8 cellular contexts compared by ENCODE assay signal in genomic region chr18:11733031-11733430, GRCh38. TPM values are rescaled to one million over a fixed set of nuclear protein-coding genes. Genes with fewer than 3 reads are reported as not detected.
A peak's percentile ranks its signal among the peaks of the same experiment; 100 is the strongest.
DNase-seq lines count a peak whose midpoint lies in the region; ATAC-seq and TF ChIP-seq lines count a peak whose summit lies in the region.

No MANE protein-coding gene starts in this region.

- H3K27ac Mint-ChIP-seq in HFFc6 (no peak overlapping the region), endodermal cell (no peak overlapping the region)

- H3K27me3 Mint-ChIP-seq in HFFc6 (ENCODE audit: insufficient read depth) (peaks cover 29% of the 10 kb centered on the region), endodermal cell (ENCODE audit: insufficient read depth) (no peaks in the 10 kb centered on the region)

- no peak overlapping the region for H3K4me3 ChIP-seq in endodermal cell (ENCODE audit: low read length)
- H3K4me3 ChIP-seq in muscle layer of duodenum (ENCODE audit: low read depth in 1 of 2, low read length in 2 of 2) = peak overlapping the region; percentile 55 to 58

- ATAC-seq in GM19395 (IDR thresholded peaks at IDR 0.05; ENCODE audit: unreplicated experiment) = no peak

- H3K36me3 ChIP-seq in endodermal cell (ENCODE audit: control insufficient read depth, insufficient read depth, low read length) = no peaks in the 10 kb centered on the region
- no peaks in the 10 kb centered on the region for H3K36me3 ChIP-seq in muscle layer of duodenum (ENCODE audit: control insufficient read depth in 1 of 2, insufficient read depth in 2 of 2, low read length in 2 of 2)

- H3K4me3 Mint-ChIP-seq in HFFc6 = no peak overlapping the region
- H3K4me3 Mint-ChIP-seq in endodermal cell = no peak overlapping the region

- no peaks in the 10 kb centered on the region for H3K36me3 Mint-ChIP-seq in HFFc6 (ENCODE audit: low read depth)
- H3K36me3 Mint-ChIP-seq in endodermal cell (ENCODE audit: low read depth) = peaks cover 2% of the 10 kb centered on the region

- H3K4me1 Mint-ChIP-seq in HFFc6 (ENCODE audit: low read depth) (no peaks in the 10 kb centered on the region), endodermal cell (no peaks in the 10 kb centered on the region)

- peak; percentile 98 for TF ChIP-seq CTCF in HFFc6 (IDR thresholded peaks at IDR 0.05)
- peak; percentile 99 for TF ChIP-seq CTCF in endodermal cell (conservative IDR thresholded peaks at IDR 0.05)

- H3K27me3 ChIP-seq in endodermal cell (ENCODE audit: control insufficient read depth, insufficient read depth, low read length, poor library complexity, severe bottlenecking) (no peaks in the 10 kb centered on the region), muscle layer of duodenum (ENCODE audit: low read depth, low read length) (no peaks in the 10 kb centered on the region)

- H3K4me1 ChIP-seq in endodermal cell (ENCODE audit: control insufficient read depth, insufficient read depth, low read length) (no peaks in the 10 kb centered on the region), muscle layer of duodenum (ENCODE audit: control insufficient read depth in 1 of 2, insufficient read depth in 2 of 2, low read length in 2 of 2) (peaks cover 0 to 6% of the 10 kb centered on the region in 2 donors)

- 11 to 23% methylated on average over 6 to 17 of the region's 17 CpGs for whole genome bisulfite sequencing in endodermal cell (ENCODE audit: insufficient coverage in 1 of 2, insufficient read length in 1 of 2), 2 experiments

- H3K27ac ChIP-seq in endodermal cell (ENCODE audit: low read depth, low read length) = no peak overlapping the region
- H3K27ac ChIP-seq in muscle layer of duodenum (ENCODE audit: low read length) = no peak overlapping the region

- DNase-seq in DMS114 treated with DMSO at 0.1 percent for 48 hours (lab: John Stamatoyannopoulos, UW; ENCODE audit: unreplicated experiment) = peak; percentile 42
- peak; percentile 25 for DNase-seq in HFFc6
- DNase-seq in NCI-H774 (lab: John Stamatoyannopoulos, UW) = peak; percentile 56
- peak; percentile 16 to 26 for DNase-seq in activated CD8-positive, alpha-beta memory T cell treated with anti-CD3 and anti-CD28 coated beads for 4 hours (ENCODE audit: low read depth in 2 of 2)
- peak; percentile 95 for DNase-seq in endodermal cell
- DNase-seq in stimulated activated CD8-positive, alpha-beta memory T cell treated with anti-CD3 and anti-CD28 coated beads, Interleukin-4, amount 100 ng/mL, for 24 hours (ENCODE audit: low read depth) = peak; percentile 47

- no peak overlapping the region for H3K9ac ChIP-seq in endodermal cell (ENCODE audit: extremely low read depth, low read length, poor library complexity, severe bottlenecking)

- H3K9me3 Mint-ChIP-seq in HFFc6 = no peaks in the 10 kb centered on the region
- H3K9me3 Mint-ChIP-seq in endodermal cell = no peaks in the 10 kb centered on the region

- H3K9me3 ChIP-seq in endodermal cell (ENCODE audit: control insufficient read depth, low read length) (no peaks in the 10 kb centered on the region), muscle layer of duodenum (ENCODE audit: control insufficient read depth in 1 of 2, low read length in 2 of 2) (no peaks in the 10 kb centered on the region)

RNA-seq across cellular contexts. Expression of gene GNAL, which starts 44.0 kb away (rescaled TPM):
- under 1 TPM; 0.09 to 0.21 (median 0.17) TPM for total RNA-seq in HFFc6 (2021; fragmentation: NEBNext Ultra II Directional; extraction: Animal tissue kit (Norgen Biotek cat#: 25700))
- 10 to 100 TPM; 37.9 to 58.2 TPM for total RNA-seq in endodermal cell
- 16.0 TPM for polyA plus RNA-seq in endodermal cell (2013, experiment 1 of 2)
- 17.5 TPM for polyA plus RNA-seq in endodermal cell (2013, experiment 2 of 2)

Comparison
In these comparisons a context has a peak if more than half of its experiments do, and no peak if none do; other contexts are left out.
1. DNase-seq: peak in every context shown above with its lines; median percentile 95 in endodermal cell; 56 in NCI-H774; 47 in stimulated activated CD8-positive, alpha-beta memory T cell treated with anti-CD3 and anti-CD28 coated beads, Interleukin-4, amount 100 ng/mL, for 24 hours; 42 in DMS114 treated with DMSO at 0.1 percent for 48 hours; 25 in HFFc6; 21 in activated CD8-positive, alpha-beta memory T cell treated with anti-CD3 and anti-CD28 coated beads for 4 hours.
2. RNA of gene GNAL, which starts 44.0 kb away (total RNA-seq): 37.9 to 58.2 TPM in endodermal cell; 0.09 to 0.21 TPM in HFFc6; every median in the first group is over 10 times any median in the second.